ENCODE assay signal across 1 cellular context in genomic region chr2:37083873-37084792, GRCh38.
TF ChIP-seq lines count a peak whose summit lies in the region.

GPATCH11 (plus strand) TSS chr2:37084518; CDS start chr2:37088382, 3,864 bp downstream.
HEATR5B (minus strand) TSS chr2:37084372; CDS start chr2:37083414, 958 bp downstream.

TF ChIP-seq in SK-N-SH, 30 proteins besides CTCF, POLR2A, EP300 and RAD21 (continued from another document):
- TF ChIP-seq ZBTB33 (IDR thresholded peaks at IDR 0.05; ENCODE audit: borderline replicate concordance, low read depth) (no peak), USF1 (IDR thresholded peaks at IDR 0.05; ENCODE audit: borderline replicate concordance, low read depth) (no peak), JUND (IDR thresholded peaks at IDR 0.05) (no peak), NRF1 (IDR thresholded peaks at IDR 0.05; ENCODE audit: low read depth, low read length) (peak; percentile 96), TAF1 (IDR thresholded peaks at IDR 0.05; ENCODE audit: borderline replicate concordance, low read depth, low read length) (peak; percentile 6; the same call in 1 of the 2 replicates), NFIC (IDR thresholded peaks at IDR 0.05; ENCODE audit: borderline replicate concordance) (no peak), IRF3 (IDR thresholded peaks at IDR 0.05; ENCODE audit: low read depth, low read length) (no peak), PBX3 (IDR thresholded peaks at IDR 0.05) (no peak), POLR2AphosphoS5 (IDR thresholded peaks at IDR 0.05; ENCODE audit: low read depth, low read length) (peak; percentile 79), TEAD4 (IDR thresholded peaks at IDR 0.05; ENCODE audit: borderline replicate concordance, insufficient read depth) (no peak), YY1 (IDR thresholded peaks at IDR 0.05; ENCODE audit: low read depth) (no peak), MAX (IDR thresholded peaks at IDR 0.05; ENCODE audit: low read depth) (peak; percentile 85), CHD2 (IDR thresholded peaks at IDR 0.05; ENCODE audit: low read length, partially characterized antibody) (no peak), GATA2 (CRISPR knock-in tag; IDR thresholded peaks at IDR 0.05) (no peak), SMC3 (IDR thresholded peaks at IDR 0.05; ENCODE audit: low read depth, low read length) (no peak), GABPA (IDR thresholded peaks at IDR 0.05; ENCODE audit: low read depth) (peak; percentile 72)
